Comparison of ENCODE assay signal across 2 cellular contexts in genomic region chr5:41526699-41527098, GRCh38.
TF ChIP-seq lines count a peak whose summit lies in the region.

No MANE protein-coding gene starts in this region.

TF ChIP-seq in SK-N-SH treated with all-trans-retinoic acid at 6 μM for 48 hours, 23 proteins besides CTCF, POLR2A, EP300 and RAD21 (continued from another document):
- TF ChIP-seq TSHZ2 (CRISPR knock-in tag; IDR thresholded peaks at IDR 0.05) (no peak), CSDC2 (CRISPR knock-in tag; IDR thresholded peaks at IDR 0.05) (no peak), BACH2 (CRISPR knock-in tag; IDR thresholded peaks at IDR 0.05; ENCODE audit: borderline replicate concordance) (no peak), ZNF70 (CRISPR knock-in tag; IDR thresholded peaks at IDR 0.05) (no peak), GLIS3 (CRISPR knock-in tag; IDR thresholded peaks at IDR 0.05) (no peak), CSRNP3 (CRISPR knock-in tag; IDR thresholded peaks at IDR 0.05) (no peak)
- TF ChIP-seq, protein P1, sequence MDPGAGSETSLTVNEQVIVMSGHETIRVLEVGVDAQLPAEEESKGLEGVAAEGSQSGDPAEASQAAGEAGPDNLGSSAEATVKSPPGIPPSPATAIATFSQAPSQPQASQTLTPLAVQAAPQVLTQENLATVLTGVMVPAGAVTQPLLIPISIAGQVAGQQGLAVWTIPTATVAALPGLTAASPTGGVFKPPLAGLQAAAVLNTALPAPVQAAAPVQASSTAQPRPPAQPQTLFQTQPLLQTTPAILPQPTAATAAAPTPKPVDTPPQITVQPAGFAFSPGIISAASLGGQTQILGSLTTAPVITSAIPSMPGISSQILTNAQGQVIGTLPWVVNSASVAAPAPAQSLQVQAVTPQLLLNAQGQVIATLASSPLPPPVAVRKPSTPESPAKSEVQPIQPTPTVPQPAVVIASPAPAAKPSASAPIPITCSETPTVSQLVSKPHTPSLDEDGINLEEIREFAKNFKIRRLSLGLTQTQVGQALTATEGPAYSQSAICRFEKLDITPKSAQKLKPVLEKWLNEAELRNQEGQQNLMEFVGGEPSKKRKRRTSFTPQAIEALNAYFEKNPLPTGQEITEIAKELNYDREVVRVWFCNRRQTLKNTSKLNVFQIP (CRISPR knock-in tag; IDR thresholded peaks at IDR 0.05; ENCODE audit: borderline replicate concordance, low read depth) = no peak

TF ChIP-seq in SK-N-SH, 30 proteins besides CTCF, POLR2A, EP300 and RAD21 (continued from another document):
- TF ChIP-seq ELF1 (IDR thresholded peaks at IDR 0.05) (no peak), FOSL2 (IDR thresholded peaks at IDR 0.05; ENCODE audit: borderline replicate concordance, low read depth) (no peak)
- TF ChIP-seq, protein P2, sequence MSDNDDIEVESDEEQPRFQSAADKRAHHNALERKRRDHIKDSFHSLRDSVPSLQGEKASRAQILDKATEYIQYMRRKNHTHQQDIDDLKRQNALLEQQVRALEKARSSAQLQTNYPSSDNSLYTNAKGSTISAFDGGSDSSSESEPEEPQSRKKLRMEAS (IDR thresholded peaks at IDR 0.05; ENCODE audit: low read depth) = no peak
